In genomic region chr7:102833343-102833742, GRCh38 we compare ENCODE assay signal across 33 cellular contexts.
"Had no signal": no experiment of that assay in that cellular context is flagged by ENCODE, and none has a peak within 500 bp of the region (broad histone marks: within the 10 kb centered on the region; RNA-seq: fewer than 3 reads in every experiment).

No MANE protein-coding gene starts in this region.

- ATAC-seq: activated naive CD4-positive, alpha-beta T cell treated with anti-CD3 and anti-CD28 coated beads, Interleukin-2, amount 50 U/mL, for 72 hours; activated T-cell treated with anti-CD3 and anti-CD28 coated beads, Interleukin-2, amount 50 U/mL, for 4 hours; Panc1 had no signal

- H3K36me3 ChIP-seq: SJCRH30 had no signal

- H3K27ac ChIP-seq: SJCRH30, VCaP had no signal

- H3K27me3 ChIP-seq: SJCRH30 had no signal

- DNase-seq: activated B cell treated with CpG ODN at 0.5 μM for 24 hours; activated CD4-positive, alpha-beta memory T cell treated with anti-CD3 and anti-CD28 coated beads for 36 hours; activated CD4-positive, alpha-beta T cell treated with anti-CD3 and anti-CD28 coated beads for 4 hours; activated CD4-positive, alpha-beta T cell treated with anti-CD3 and anti-CD28 coated beads, Interleukin-2, amount 50 U/mL, for 1 hour; activated CD4-positive, CD25-positive, alpha-beta regulatory T cell treated with anti-CD3 and anti-CD28 coated beads, Interleukin-2, amount 50 U/mL, for 72 hours; activated CD8-positive, alpha-beta memory T cell treated with anti-CD3 and anti-CD28 coated beads, Interleukin-2, amount 50 U/mL, for 4 hours; activated gamma-delta T cell treated with Interleukin-2 at 50 U/mL for 16 hours; activated naive CD4-positive, alpha-beta T cell treated with anti-CD3 and anti-CD28 coated beads for 36 hours; activated T-cell treated with anti-CD3 and anti-CD28 coated beads for 4 hours; activated T-cell treated with anti-CD3 and anti-CD28 coated beads, Interleukin-2, amount 50 U/mL, for 4 hours; anterior cingulate cortex; caudate nucleus; KG1; MM.1S; MV-4-11; NCI-H1092; NCI-H1417; NCI-H146; NCI-H187; NCI-H2029 treated with DMSO at 0.1 percent for 48 hours; NCI-H2107; NCI-H226; NCI-H446 treated with DMSO at 0.1 percent for 48 hours; NCI-H524 treated with DMSO at 0.1 percent for 48 hours; SHP77; SJCRH30; SW 1271; T-helper 1 cell; T-helper 2 cell; T-helper 9 cell had no signal

- H3K9me3 ChIP-seq: SJCRH30 had no signal

- H3K4me3 ChIP-seq: SJCRH30 had no signal
